Comparison of ENCODE assay signal across 23 cellular contexts in genomic region chr9:124576751-124577150, GRCh38.
"Had no signal": no experiment of that assay in that cellular context is flagged by ENCODE, and none has a peak within 500 bp of the region (broad histone marks: within the 10 kb centered on the region; RNA-seq: fewer than 3 reads in every experiment).

No MANE protein-coding gene starts in this region.

- H3K27ac ChIP-seq: colonic mucosa, epithelial cell of prostate, gastrocnemius medialis, heart left ventricle, lower lobe of right lung, neutrophil, parathyroid adenoma, suprapubic skin, transverse colon, vagina had no signal

- DNase-seq: colonic mucosa; effector CD8-positive, alpha-beta T cell; endodermal cell; foreskin fibroblast; gastrocnemius medialis; heart left ventricle; hippocampal formation; left ventricle myocardium superior; lower lobe of right lung; natural killer cell; stimulated activated CD4-positive, alpha-beta T cell treated with anti-CD3 and anti-CD28 coated beads, Interleukin-12 subunit alpha, Interleukin-12 subunit beta, amount 100 ng/mL, for 4 hours; stimulated activated CD4-positive, alpha-beta T cell treated with anti-CD3 and anti-CD28 coated beads, Interleukin-1b, Interleukin-23, amount 100 ng/mL, for 48 hours; stimulated activated CD4-positive, alpha-beta T cell treated with anti-CD3 and anti-CD28 coated beads, Interleukin-4, amount 100 ng/mL, for 1 hour; stimulated activated CD8-positive, alpha-beta memory T cell treated with anti-CD3 and anti-CD28 coated beads, Interleukin-4, amount 100 ng/mL, for 48 hours; stimulated activated naive CD4-positive, alpha-beta T cell; stimulated activated naive CD8-positive, alpha-beta T cell treated with anti-CD3 and anti-CD28 coated beads, Interleukin-15, amount 100 ng/mL, for 72 hours; transverse colon had no signal

- H3K27me3 ChIP-seq: colonic mucosa, gastrocnemius medialis, heart left ventricle, neutrophil, suprapubic skin, transverse colon, vagina had no signal

- H3K9me3 ChIP-seq: colonic mucosa, gastrocnemius medialis, heart left ventricle, lower lobe of right lung, neutrophil, suprapubic skin, transverse colon, vagina had no signal

- H3K36me3 ChIP-seq: colonic mucosa, gastrocnemius medialis, heart left ventricle, lower lobe of right lung, neutrophil, suprapubic skin, transverse colon, vagina had no signal

- H3K4me3 ChIP-seq: colonic mucosa, gastrocnemius medialis, heart left ventricle, lower lobe of right lung, smooth muscle cell, suprapubic skin, transverse colon, vagina had no signal
